ENCODE assay signal across 6 cellular contexts in genomic region chr9:38999277-38999676, GRCh38.
DNase-seq lines count a peak whose midpoint lies in the region; ATAC-seq, FAIRE-seq and TF ChIP-seq lines count a peak whose summit lies in the region.
"Not testable (repeated sequence)": the region's sequence is repeated elsewhere in the genome, so short reads cannot be mapped to it uniquely, and the experiment has no call there.

No MANE protein-coding gene starts in this region.

- WGBS in GM12878 (ENCODE audit: insufficient coverage, insufficient replicate concordance, low lambda C conversion rate, missing lambda C conversion rate), result 19% methylated on average over 7 of the region's 7 CpGs
- WGBS in gastroesophageal sphincter (ENCODE audit: low coverage in 1 of 2), 2 donors, result 61 to 72% methylated on average over 6 to 7 of the region's 7 CpGs
- whole genome bisulfite sequencing in mesenchymal stem cell, result 72% methylated on average over 6 of the region's 7 CpGs
- no CpG with 5 or more reads among the region's 7 CpGs for WGBS in trophoblast cell (ENCODE audit: extremely low coverage, insufficient coverage, insufficient read length)

- not testable (repeated sequence) for H2BK120ac ChIP-seq in mesenchymal stem cell (ENCODE audit: low read depth, low read length); trophoblast cell (ENCODE audit: insufficient read depth, low read length, poor library complexity)

- H3K27me3 ChIP-seq in GM12878 (replicated peaks in 1 of 2; ENCODE audit: control insufficient read depth in 2 of 2, insufficient read depth in 2 of 2, low read length in 1 of 2); gastroesophageal sphincter; mesenchymal stem cell (ENCODE audit: control insufficient read depth in 1 of 2, insufficient read depth in 1 of 2, low read length in 2 of 2); trophoblast cell (ENCODE audit: insufficient read depth, low read length): not testable (repeated sequence)

- TF ChIP-seq POLR2A in GM12878 (IDR thresholded peaks at IDR 0.05; ENCODE audit: low read depth, low read length); gastroesophageal sphincter (IDR thresholded peaks at IDR 0.05): not testable (repeated sequence)

- not testable (repeated sequence) for H2BK15ac ChIP-seq in mesenchymal stem cell (ENCODE audit: low read depth, poor library complexity, severe bottlenecking)

- H3K4me1 Mint-ChIP-seq in stimulated activated naive CD8-positive, alpha-beta T cell treated with anti-CD3 and anti-CD28 coated beads, Interleukin-15, amount 100 ng/mL, for 72 hours, result not testable (repeated sequence)

- POLR2A ChIA-PET in GM12878 (lab: Charles Lee), result not testable (repeated sequence)

- not testable (repeated sequence) for H4K8ac ChIP-seq in mesenchymal stem cell (ENCODE audit: low read length); trophoblast cell (ENCODE audit: low read depth, low read length)

- not testable (repeated sequence) for H4K91ac ChIP-seq in mesenchymal stem cell (ENCODE audit: low read length); trophoblast cell (ENCODE audit: low read depth, low read length)

- H3K27me3 Mint-ChIP-seq in stimulated activated naive CD8-positive, alpha-beta T cell treated with anti-CD3 and anti-CD28 coated beads, Interleukin-15, amount 100 ng/mL, for 72 hours, result not testable (repeated sequence)

- peaks cover 3 to 10% of the 10 kb centered on the region in 2 donors for H3K9me3 Mint-ChIP-seq in stimulated activated naive CD8-positive, alpha-beta T cell treated with anti-CD3 and anti-CD28 coated beads, Interleukin-15, amount 100 ng/mL, for 72 hours

- H3K4me2 ChIP-seq in GM12878 (ENCODE audit: control insufficient read depth, insufficient read depth); mesenchymal stem cell (ENCODE audit: low read length, poor library complexity, severe bottlenecking); trophoblast cell (ENCODE audit: low read length): not testable (repeated sequence)

- not testable (repeated sequence) for H4K12ac ChIP-seq in trophoblast cell (ENCODE audit: low read depth, low read length)

- H3K4me3 ChIP-seq in GM12878; gastroesophageal sphincter; mesenchymal stem cell (ENCODE audit: insufficient read depth in 1 of 2, low read depth in 1 of 2, low read length in 2 of 2); trophoblast cell (ENCODE audit: low read depth, low read length): not testable (repeated sequence)

- H3K27ac ChIP-seq in GM12878 (ENCODE audit: control insufficient read depth, insufficient read depth); gastroesophageal sphincter; mesenchymal stem cell (ENCODE audit: low read length, poor library complexity, severe bottlenecking); trophoblast cell (ENCODE audit: low read depth, low read length): not testable (repeated sequence)

- not testable (repeated sequence) for FAIRE-seq in GM12878 (lab: Jason Lieb, UNC)

- RAD21 ChIA-PET in GM12878 (lab: Charles Lee; ENCODE audit: unreplicated experiment), result not testable (repeated sequence)

- CTCF ChIA-PET in GM12878 (lab: Yijun Ruan, JAX), result not testable (repeated sequence)

- TF ChIP-seq RAD21 in GM12878 (IDR thresholded peaks at IDR 0.05; ENCODE audit: insufficient read depth, low read depth, low read length), result not testable (repeated sequence)

- intact Hi-C loops in GM12878 (cut with micrococcal nuclease; ENCODE audit: unreplicated experiment), result not testable (repeated sequence)

- H3K79me1 ChIP-seq in mesenchymal stem cell (replicated peaks; ENCODE audit: low read length, poor library complexity, severe bottlenecking); trophoblast cell (ENCODE audit: low read length): not testable (repeated sequence)

- TF ChIP-seq EP300 in GM12878 (IDR thresholded peaks at IDR 0.05; ENCODE audit: borderline replicate concordance in 1 of 2, control insufficient read depth in 1 of 2, low read depth in 2 of 2, low read length in 2 of 2); gastroesophageal sphincter (IDR thresholded peaks at IDR 0.05): not testable (repeated sequence)

- in situ Hi-C loops in GM12878 (cut with MboI), result not testable (repeated sequence)

- not testable (repeated sequence) for H3K14ac ChIP-seq in mesenchymal stem cell (ENCODE audit: low read length in 2 of 2); trophoblast cell (ENCODE audit: low read length)

- not testable (repeated sequence) for H3K18ac ChIP-seq in mesenchymal stem cell (ENCODE audit: low read depth in 1 of 2, low read length in 2 of 2); trophoblast cell (ENCODE audit: low read length)

- peak overlapping the region; percentile 62 for H2AK5ac ChIP-seq in mesenchymal stem cell (ENCODE audit: low read length, severe bottlenecking)
- not testable (repeated sequence) for H2AK5ac ChIP-seq in trophoblast cell (ENCODE audit: low read length)

- BruUV-seq in GM12878 (replicated peaks; lab: Mats Ljungman, UMichigan), result not testable (repeated sequence)

- DNase-seq in LHCN-M2 (ENCODE audit: low read depth) (peak; percentile 13), trophoblast cell (peak; percentile 2 to 40)
- not testable (repeated sequence) for DNase-seq in GM12878 (ENCODE audit: low read depth, low spot score); mesenchymal stem cell; stimulated activated naive CD8-positive, alpha-beta T cell treated with anti-CD3 and anti-CD28 coated beads, Interleukin-15, amount 100 ng/mL, for 72 hours

- not testable (repeated sequence) for H3K27ac Mint-ChIP-seq in stimulated activated naive CD8-positive, alpha-beta T cell treated with anti-CD3 and anti-CD28 coated beads, Interleukin-15, amount 100 ng/mL, for 72 hours

- ATAC-seq in GM12878, result 0 out of 3 replicates have a peak, but pooled peaks have one; percentile 15
- peak; percentile 27 for ATAC-seq in gastroesophageal sphincter
- ATAC-seq in stimulated activated naive CD8-positive, alpha-beta T cell treated with anti-CD3 and anti-CD28 coated beads, Interleukin-15, amount 100 ng/mL, for 72 hours, result peak; percentile 18

- H4K20me1 ChIP-seq in GM12878 (ENCODE audit: control insufficient read depth, insufficient read depth), result not testable (repeated sequence)

- not testable (repeated sequence) for H2BK5ac ChIP-seq in mesenchymal stem cell (ENCODE audit: low read depth, low read length, poor library complexity, severe bottlenecking); trophoblast cell (ENCODE audit: low read depth, low read length, poor library complexity)

- H3K23ac ChIP-seq in mesenchymal stem cell (ENCODE audit: low read length in 2 of 2); trophoblast cell (ENCODE audit: low read length): not testable (repeated sequence)

- not testable (repeated sequence) for H3K36me3 ChIP-seq in GM12878 (ENCODE audit: control insufficient read depth in 2 of 2, insufficient read depth in 2 of 2, low read length in 1 of 2); gastroesophageal sphincter; mesenchymal stem cell (ENCODE audit: control insufficient read depth in 1 of 2, insufficient read depth in 2 of 2, low read depth in 1 of 2, low read length in 2 of 2); trophoblast cell (ENCODE audit: control insufficient read depth in 1 of 2, insufficient read depth in 2 of 2, low read length in 2 of 2)

- SMC1A ChIA-PET in GM12878 (lab: Charles Lee; ENCODE audit: uncharacterized antibody, unreplicated experiment), result not testable (repeated sequence)

- not testable (repeated sequence) for H3K9ac ChIP-seq in GM12878 (ENCODE audit: control insufficient read depth, insufficient read depth, low read length); mesenchymal stem cell (ENCODE audit: low read length); trophoblast cell (ENCODE audit: low read length)

- not testable (repeated sequence) for H3K4ac ChIP-seq in mesenchymal stem cell (ENCODE audit: low read depth in 1 of 2, low read length in 2 of 2); trophoblast cell (ENCODE audit: low read depth, low read length)

- H3K79me2 ChIP-seq in GM12878 (ENCODE audit: control insufficient read depth, insufficient read depth, low read length); trophoblast cell (ENCODE audit: control insufficient read depth, insufficient read depth, low read length, poor library complexity): not testable (repeated sequence)

- not testable (repeated sequence) for H3K4me1 ChIP-seq in GM12878 (ENCODE audit: control insufficient read depth, insufficient read depth, low read length); gastroesophageal sphincter; mesenchymal stem cell (ENCODE audit: control insufficient read depth, insufficient read depth, low read depth, low read length); trophoblast cell (ENCODE audit: control insufficient read depth in 1 of 2, insufficient read depth in 2 of 2, low read length in 2 of 2)

- H3K4me3 Mint-ChIP-seq in stimulated activated naive CD8-positive, alpha-beta T cell treated with anti-CD3 and anti-CD28 coated beads, Interleukin-15, amount 100 ng/mL, for 72 hours, result not testable (repeated sequence)

- not testable (repeated sequence) for H2BK12ac ChIP-seq in mesenchymal stem cell (ENCODE audit: low read length in 2 of 2); trophoblast cell (ENCODE audit: low read length)

- not testable (repeated sequence) for H3K9me3 ChIP-seq in GM12878 (replicated peaks; ENCODE audit: control insufficient read depth, insufficient read depth, low read length); gastroesophageal sphincter; mesenchymal stem cell (ENCODE audit: control insufficient read depth, low read length); trophoblast cell (ENCODE audit: insufficient read depth, low read depth, low read length)

- not testable (repeated sequence) for H2AFZ ChIP-seq in GM12878 (ENCODE audit: control insufficient read depth, low read depth, low read length); mesenchymal stem cell (ENCODE audit: low read depth, low read length); trophoblast cell (ENCODE audit: insufficient read depth, low read length, poor library complexity)

- TF ChIP-seq CTCF in GM12878 (IDR thresholded peaks at IDR 0.05 in 2 of 3, conservative IDR thresholded peaks at IDR 0.05 in 1 of 3; ENCODE audit: control insufficient read depth in 2 of 3, extremely low read depth in 1 of 3, insufficient read depth in 1 of 3, low read depth in 3 of 3, low read length in 3 of 3); gastroesophageal sphincter (IDR thresholded peaks at IDR 0.05): not testable (repeated sequence)
